19 cellular contexts compared by ENCODE assay signal in genomic region chr6:4295058-4295788, GRCh38.
DNase-seq lines count a peak whose midpoint lies in the region; ATAC-seq and TF ChIP-seq lines count a peak whose summit lies in the region.
"Had no signal": no experiment of that assay in that cellular context is flagged by ENCODE, and none has a peak within 500 bp of the region (broad histone marks: within the 10 kb centered on the region; RNA-seq: fewer than 3 reads in every experiment).

No MANE protein-coding gene starts in this region.

- H3K9me3 Mint-ChIP-seq in chondrocyte (ENCODE audit: low read depth): peaks cover 13% of the 10 kb centered on the region

- ATAC-seq in HG03378 (IDR thresholded peaks at IDR 0.05; ENCODE audit: unreplicated experiment) (no peak), GM19395 (IDR thresholded peaks at IDR 0.05; ENCODE audit: unreplicated experiment) (no peak)
- ATAC-seq: HCT116 had no signal

- no peak for TF ChIP-seq CTCF in chondrocyte (IDR thresholded peaks at IDR 0.05)
- TF ChIP-seq CTCF in GM10266 (IDR thresholded peaks at IDR 0.05; ENCODE audit: control insufficient read depth, insufficient read depth, low read depth, missing control alignments): no peak

- H3K4me3 Mint-ChIP-seq in chondrocyte (ENCODE audit: unreplicated experiment): no peak overlapping the region
- H3K4me3 Mint-ChIP-seq: CD14-positive monocyte; CD4-positive, alpha-beta memory T cell; GM23338; HFFc6 had no signal

- H3K27ac Mint-ChIP-seq in chondrocyte (ENCODE audit: unreplicated experiment): peak overlapping the region; percentile 64
- H3K27ac Mint-ChIP-seq: CD4-positive, alpha-beta memory T cell; GM23338; HFFc6 had no signal

- H3K4me1 Mint-ChIP-seq in chondrocyte (ENCODE audit: low read depth): peaks cover 10% of the 10 kb centered on the region
- H3K4me1 Mint-ChIP-seq: CD4-positive, alpha-beta memory T cell had no signal

- no peaks in the 10 kb centered on the region for H3K36me3 Mint-ChIP-seq in chondrocyte (ENCODE audit: low read depth)
- H3K36me3 Mint-ChIP-seq: CD14-positive monocyte; CD4-positive, alpha-beta memory T cell had no signal

- H3K27me3 Mint-ChIP-seq in chondrocyte (ENCODE audit: low read depth): no peaks in the 10 kb centered on the region
- H3K27me3 Mint-ChIP-seq: CD4-positive, alpha-beta memory T cell had no signal

- DNase-seq in D341Med (ENCODE audit: low spot score) (peak; percentile 17), chondrocyte (ENCODE audit: low spot score) (no peak), foreskin melanocyte (peak; percentile 88), retina (peak; percentile 70), GM10266 (ENCODE audit: extremely low spot score) (no peak), NCI-H1105 (lab: John Stamatoyannopoulos, UW) (no peak)
- DNase-seq: 8988T, Calu3, DMS 273 treated with DMSO at 0.1 percent for 48 hours, DMS53, DND-41, EL, HFFc6 had no signal

Comparison
In these comparisons a context has a peak if more than half of its experiments do, and no peak if none do; other contexts are left out.
1. DNase-seq: peak in D341Med (single experiment), foreskin melanocyte (single experiment) and retina (single experiment); none in chondrocyte (single experiment), GM10266 (single experiment) and NCI-H1105 (single experiment).